Comparison of ENCODE assay signal across 3 cellular contexts in genomic region chr7:149478754-149479153, GRCh38.
TF ChIP-seq lines count a peak whose summit lies in the region.

No MANE protein-coding gene starts in this region.

TF ChIP-seq in SK-N-SH treated with all-trans-retinoic acid at 6 μM for 48 hours, 23 proteins besides CTCF, POLR2A, EP300 and RAD21:
- TF ChIP-seq GLIS3 (CRISPR knock-in tag; IDR thresholded peaks at IDR 0.05) (no peak), ZFP30 (CRISPR knock-in tag; IDR thresholded peaks at IDR 0.05) (peak; percentile 70), ISL1 (CRISPR knock-in tag; IDR thresholded peaks at IDR 0.05) (no peak)
TF ChIP-seq in SK-N-SH treated with all-trans-retinoic acid at 6 μM for 48 hours: peak in this region for 1.

TF ChIP-seq in SK-N-SH, 30 proteins besides CTCF, POLR2A, EP300 and RAD21:
- TF ChIP-seq YY1 (IDR thresholded peaks at IDR 0.05; ENCODE audit: low read depth), result no peak

TF ChIP-seq in K562, 482 proteins besides CTCF, POLR2A, EP300 and RAD21:
- TF ChIP-seq PRPF4 (IDR thresholded peaks at IDR 0.05; ENCODE audit: insufficient read depth, low read depth, low read length, poor library complexity, severe bottlenecking) (no peak), ZNF444 (CRISPR knock-in tag; IDR thresholded peaks at IDR 0.05) (no peak), MEF2D (tag; conservative IDR thresholded peaks at IDR 0.05; ENCODE audit: low read depth) (no peak), ATF7 (IDR thresholded peaks at IDR 0.05) (no peak), ZNF3 (CRISPR knock-in tag; IDR thresholded peaks at IDR 0.05) (no peak), RBFOX2 (IDR thresholded peaks at IDR 0.05; ENCODE audit: low read depth, low read length) (no peak), TRIM28 (IDR thresholded peaks at IDR 0.05) (0 out of 2 replicates have a peak, but pooled peaks have one; percentile 37), NFRKB (IDR thresholded peaks at IDR 0.05; ENCODE audit: low read depth) (no peak), CTCFL (IDR thresholded peaks at IDR 0.05; ENCODE audit: borderline replicate concordance, insufficient read depth, low read depth, low read length, poor library complexity, severe bottlenecking) (no peak), RBM25 (IDR thresholded peaks at IDR 0.05; ENCODE audit: low read depth, low read length, severe bottlenecking) (peak; percentile 44), GATAD2A (IDR thresholded peaks at IDR 0.05) (no peak), CREB1 (IDR thresholded peaks at IDR 0.05) (no peak), CREB1 (CRISPR knock-in tag; IDR thresholded peaks at IDR 0.05) (no peak), ATF4 (CRISPR knock-in tag; IDR thresholded peaks at IDR 0.05) (no peak), TAF7 (tag; IDR thresholded peaks at IDR 0.05) (no peak), MECOM (CRISPR knock-in tag; IDR thresholded peaks at IDR 0.05) (no peak), CBX3 (IDR thresholded peaks at IDR 0.05; ENCODE audit: borderline replicate concordance in 1 of 2, low read length in 2 of 2) (peak in 1 of 2 experiments; percentile 92; a peak in 2 of 3 replicates), ZNF280A (IDR thresholded peaks at IDR 0.05; ENCODE audit: low read depth, partially characterized antibody) (peak; percentile 53), RFX7 (CRISPR knock-in tag; IDR thresholded peaks at IDR 0.05) (no peak), E2F3 (CRISPR knock-in tag; IDR thresholded peaks at IDR 0.05) (no peak), ZNF165 (CRISPR knock-in tag; IDR thresholded peaks at IDR 0.05; ENCODE audit: borderline replicate concordance) (no peak), ZNF324 (CRISPR knock-in tag; IDR thresholded peaks at IDR 0.05) (no peak), MTA3 (IDR thresholded peaks at IDR 0.05; ENCODE audit: borderline replicate concordance) (no peak), ZNF75A (CRISPR knock-in tag; IDR thresholded peaks at IDR 0.05) (no peak), CC2D1A (IDR thresholded peaks at IDR 0.05) (no peak), NEUROD1 (IDR thresholded peaks at IDR 0.05; ENCODE audit: borderline replicate concordance, low read depth, low read length, partially characterized antibody) (no peak), ETV1 (tag; conservative IDR thresholded peaks at IDR 0.05; ENCODE audit: low read depth) (no peak), ZNF740 (CRISPR knock-in tag; IDR thresholded peaks at IDR 0.05) (no peak), ZNF740 (tag; IDR thresholded peaks at IDR 0.05) (no peak), DEAF1 (CRISPR knock-in tag; IDR thresholded peaks at IDR 0.05) (no peak), IRF9 (tag; IDR thresholded peaks at IDR 0.05) (no peak)
